In the genomic region with DNA sequence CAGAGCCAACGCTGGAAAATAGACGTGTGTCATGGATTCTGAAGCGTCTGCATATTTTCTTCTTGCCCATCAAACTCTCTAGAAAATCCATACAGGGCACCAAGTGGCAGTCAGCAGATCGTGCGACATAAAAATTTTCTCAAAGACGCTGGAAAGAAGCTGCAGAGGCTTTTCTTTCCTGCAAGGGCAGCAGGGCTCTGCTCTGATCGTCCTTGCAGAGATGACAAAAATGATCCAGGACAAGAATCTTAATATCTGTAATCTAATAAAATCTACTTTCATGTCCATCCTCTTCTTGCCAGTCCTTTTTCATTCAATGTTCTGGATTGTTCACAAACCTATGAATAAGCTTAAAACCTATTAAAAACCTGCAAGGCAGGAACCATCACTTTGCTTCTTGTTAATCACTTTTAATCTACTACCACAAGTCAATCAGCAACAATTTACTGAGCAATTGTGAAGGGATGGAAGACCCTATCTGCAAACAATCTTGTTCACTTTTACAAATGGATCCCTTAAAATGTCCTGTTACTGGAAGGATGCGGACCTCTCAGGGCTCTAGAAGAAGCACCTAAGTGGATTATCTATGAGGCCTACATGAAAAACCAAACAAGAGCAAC, we compare ENCODE assay signal across 17 cellular contexts.
DNase-seq lines count a peak whose midpoint lies in the region; ATAC-seq and TF ChIP-seq lines count a peak whose summit lies in the region.
"Had no signal": no experiment of that assay in that cellular context is flagged by ENCODE, and none has a peak within 500 bp of the region (broad histone marks: within the 10 kb centered on the region; RNA-seq: fewer than 3 reads in every experiment).

No MANE protein-coding gene starts in this region.

- H3K4me1 ChIP-seq in GM23338 (ENCODE audit: insufficient read depth) (peaks cover 42% of the 10 kb centered on the region), mesendoderm (ENCODE audit: control insufficient read depth, low read depth, low read length) (peaks cover 2% of the 10 kb centered on the region), smooth muscle cell (ENCODE audit: low read depth) (peaks cover 10% of the 10 kb centered on the region), tibial nerve (peaks cover 0 to 27% (median 0%) of the 10 kb centered on the region in 4 donors)
- H3K4me1 ChIP-seq in CD8-positive, alpha-beta memory T cell (ENCODE audit: insufficient read depth, low read length): no peaks in the 10 kb centered on the region

- no peak for TF ChIP-seq CTCF in GM23338 (conservative IDR thresholded peaks at IDR 0.05; ENCODE audit: low read depth in 2 of 2)
- TF ChIP-seq CTCF in WTC11 (IDR thresholded peaks at IDR 0.05): no peak
- TF ChIP-seq CTCF in smooth muscle cell (IDR thresholded peaks at IDR 0.05; ENCODE audit: borderline replicate concordance, insufficient read depth, poor library complexity, severe bottlenecking): no peak
- no peak for TF ChIP-seq CTCF in tibial nerve (IDR thresholded peaks at IDR 0.05)

- peaks cover 10% of the 10 kb centered on the region for H3K27me3 Mint-ChIP-seq in GM23338 (ENCODE audit: insufficient read depth, low read depth, poor library complexity)
- H3K27me3 Mint-ChIP-seq in WTC11 (ENCODE audit: low read depth): no peaks in the 10 kb centered on the region; the same call in 1 of the 2 replicates
- H3K27me3 Mint-ChIP-seq in CD8-positive, alpha-beta memory T cell: peaks cover 12 to 15% of the 10 kb centered on the region in 2 donors

- H4K8ac ChIP-seq in mesendoderm (ENCODE audit: low read depth, low read length): no peak overlapping the region

- H3K9ac ChIP-seq in mesendoderm (ENCODE audit: low read length) (peak overlapping the region; percentile 17), smooth muscle cell (ENCODE audit: low read depth) (no peak overlapping the region)

- H3K36me3 Mint-ChIP-seq in GM23338 (ENCODE audit: low read depth): peaks cover 7% of the 10 kb centered on the region; the same call in 2 of the 3 replicates
- peaks cover 21% of the 10 kb centered on the region for H3K36me3 Mint-ChIP-seq in WTC11
- H3K36me3 Mint-ChIP-seq in CD8-positive, alpha-beta memory T cell: no peaks in the 10 kb centered on the region
- H3K36me3 Mint-ChIP-seq: CD8-positive, alpha-beta T cell; stimulated activated memory B cell treated with anti-CD40 and anti-IgM and Interleukin-4, amounts not matched to agents 10 μg/mL and 1 μg/mL and 100 μg/mL, for 72 hours had no signal

- H3K56ac ChIP-seq in mesendoderm (ENCODE audit: low read length): peak overlapping the region; percentile 11

- H2BK120ac ChIP-seq in mesendoderm (ENCODE audit: low read depth, low read length): no peak overlapping the region

- H3K79me2 ChIP-seq in GM23338 (replicated peaks; ENCODE audit: insufficient read depth) (peaks cover 17% of the 10 kb centered on the region), mesendoderm (ENCODE audit: control insufficient read depth, insufficient read depth, low read length) (no peaks in the 10 kb centered on the region), smooth muscle cell (ENCODE audit: low read depth) (no peaks in the 10 kb centered on the region)

- POLR2A ChIA-PET in WTC11 (lab: Charles Lee): no interaction called here
- POLR2A ChIA-PET in CD8-positive, alpha-beta memory T cell (lab: Charles Lee): no interaction called here
- POLR2A ChIA-PET in HEK293T (lab: Yijun Ruan, JAX): no interaction called here

- no peak overlapping the region for H2BK15ac ChIP-seq in mesendoderm (replicated peaks; ENCODE audit: low read depth)

- no peaks in the 10 kb centered on the region for H3K79me1 ChIP-seq in mesendoderm (ENCODE audit: low read length)

- H2AFZ ChIP-seq in GM23338 (no peak overlapping the region), smooth muscle cell (ENCODE audit: low read depth) (no peak overlapping the region)

- CTCF ChIA-PET in WTC11 (lab: Charles Lee): interaction anchor here (1.0 to 4.4 kb wide), 3 partner anchors 11 to 125 kb away, joined by 4 to 22 read pairs (median 5); no protein-coding TSS in a partner anchor
- CTCF ChIA-PET in CD8-positive, alpha-beta memory T cell (lab: Charles Lee): no interaction called here
- CTCF ChIA-PET in HEK293T (lab: Yijun Ruan, JAX): interaction anchor here (0.6 to 2.2 kb wide), 2 partner anchors 125 to 361 kb away, joined by 3 to 7 read pairs; no protein-coding TSS in a partner anchor

- H3F3A ChIP-seq in GM23338 (replicated peaks; ENCODE audit: low read depth) (peaks cover 11% of the 10 kb centered on the region; the same call in 1 of the 2 replicates), smooth muscle cell (ENCODE audit: low read depth) (peaks cover 24% of the 10 kb centered on the region)

- H3K4me3 Mint-ChIP-seq in GM23338: no peak overlapping the region
- H3K4me3 Mint-ChIP-seq in WTC11: no peak overlapping the region
- H3K4me3 Mint-ChIP-seq in CD8-positive, alpha-beta memory T cell: no peak overlapping the region
- H3K4me3 Mint-ChIP-seq: activated CD8-positive, alpha-beta T cell treated with anti-CD3 and anti-CD28 coated beads for 36 hours; activated T-cell treated with anti-CD3 and anti-CD28 coated beads, Interleukin-2, amount 50 U/mL, for 24 hours; CD8-positive, alpha-beta T cell; stimulated activated memory B cell treated with anti-CD40 and anti-IgM and Interleukin-4, amounts not matched to agents 10 μg/mL and 1 μg/mL and 100 μg/mL, for 72 hours had no signal

- no peak for TF ChIP-seq EP300 in tibial nerve (IDR thresholded peaks at IDR 0.05)

- H4K20me1 ChIP-seq in GM23338 (replicated peaks; ENCODE audit: insufficient read depth): no peaks in the 10 kb centered on the region
- no peaks in the 10 kb centered on the region for H4K20me1 ChIP-seq in smooth muscle cell (ENCODE audit: low read depth)

- no CpG with 5 or more reads among the region's 8 CpGs for WGBS in mesendoderm (ENCODE audit: extremely low coverage, insufficient coverage, low lambda C conversion rate)
- 53% methylated on average over 8 of the region's 8 CpGs for WGBS in smooth muscle cell (ENCODE audit: low lambda C conversion rate)
- 53 to 63% methylated on average over 8 of the region's 8 CpGs for WGBS in tibial nerve, 2 donors

- H3K4me1 Mint-ChIP-seq in GM23338 (peaks cover 64% of the 10 kb centered on the region), WTC11 (peaks cover 87% of the 10 kb centered on the region)
- H3K4me1 Mint-ChIP-seq in CD8-positive, alpha-beta memory T cell: peaks cover 0 to 8% (median 2%) of the 10 kb centered on the region in 3 donors

- no peak overlapping the region for H4K5ac ChIP-seq in mesendoderm (ENCODE audit: low read length)

- H2BK5ac ChIP-seq in mesendoderm (ENCODE audit: low read length): peak overlapping the region; percentile 2

- peak overlapping the region; percentile 71 for H3K4ac ChIP-seq in mesendoderm (ENCODE audit: low read depth, low read length)

- peak overlapping the region; percentile 94 for H3K18ac ChIP-seq in mesendoderm (ENCODE audit: low read length)

- no peaks in the 10 kb centered on the region for H3K27me3 ChIP-seq in GM23338 (ENCODE audit: insufficient read depth)
- H3K27me3 ChIP-seq in mesendoderm (ENCODE audit: insufficient read depth, low read length, poor library complexity): no peaks in the 10 kb centered on the region
- no peaks in the 10 kb centered on the region for H3K27me3 ChIP-seq in smooth muscle cell (ENCODE audit: low read depth)
- H3K27me3 ChIP-seq in tibial nerve: no peaks in the 10 kb centered on the region
- no peaks in the 10 kb centered on the region for H3K27me3 ChIP-seq in CD8-positive, alpha-beta memory T cell (ENCODE audit: insufficient read depth, low read length, poor library complexity, severe bottlenecking)
- H3K27me3 ChIP-seq: testis had no signal

- H3K4me3 ChIP-seq in GM23338 (no peak overlapping the region), mesendoderm (ENCODE audit: low read length) (no peak overlapping the region), smooth muscle cell (no peak overlapping the region), tibial nerve (no peak overlapping the region)
- no peak overlapping the region for H3K4me3 ChIP-seq in CD8-positive, alpha-beta memory T cell (ENCODE audit: low read length)
- H3K4me3 ChIP-seq: K562, left ventricle myocardium inferior, mucosa of descending colon, testis had no signal

- H3K4me2 ChIP-seq in GM23338 (no peak overlapping the region), mesendoderm (ENCODE audit: low read length) (no peak overlapping the region), smooth muscle cell (peak overlapping the region; percentile 47)

- DNase-seq in GM23338 (ENCODE audit: low spot score) (no peak), WTC11 (ENCODE audit: low spot score) (no peak), mesendoderm (no peak), smooth muscle cell (lab: John Stamatoyannopoulos, UW; ENCODE audit: unreplicated experiment) (no peak), COLO829 (ENCODE audit: low spot score) (no peak), tibial nerve (ENCODE audit: low spot score in 2 of 2) (no peak), HEK293T (ENCODE audit: extremely low spot score) (no peak)
- no peak for DNase-seq in CD8-positive, alpha-beta memory T cell
- DNase-seq: NCI-H226 had no signal

- no peaks in the 10 kb centered on the region for H3K9me3 ChIP-seq in smooth muscle cell (replicated peaks; ENCODE audit: low read depth)
- H3K9me3 ChIP-seq in tibial nerve: no peaks in the 10 kb centered on the region
- H3K9me3 ChIP-seq in CD8-positive, alpha-beta memory T cell (ENCODE audit: low read length): no peaks in the 10 kb centered on the region
- H3K9me3 ChIP-seq: left ventricle myocardium inferior, mucosa of descending colon, testis had no signal

- H3K36me3 ChIP-seq in GM23338 (ENCODE audit: insufficient read depth) (no peaks in the 10 kb centered on the region; the same call in 1 of the 2 replicates), mesendoderm (ENCODE audit: control insufficient read depth, insufficient read depth, low read length) (no peaks in the 10 kb centered on the region), smooth muscle cell (ENCODE audit: low read depth) (no peaks in the 10 kb centered on the region), tibial nerve (no peaks in the 10 kb centered on the region)
- no peaks in the 10 kb centered on the region for H3K36me3 ChIP-seq in CD8-positive, alpha-beta memory T cell (ENCODE audit: insufficient read depth, low read length)
- H3K36me3 ChIP-seq: left ventricle myocardium inferior had no signal

- H2AK5ac ChIP-seq in mesendoderm (ENCODE audit: low read length): no peak overlapping the region

- TF ChIP-seq POLR2A in tibial nerve (IDR thresholded peaks at IDR 0.05): no peak

- H3K9me2 ChIP-seq in GM23338 (ENCODE audit: insufficient read depth): no peaks in the 10 kb centered on the region

- no peak overlapping the region for H3K23ac ChIP-seq in mesendoderm (ENCODE audit: low read length)

- peaks cover 2% of the 10 kb centered on the region; the same call in 1 of the 3 replicates for H3K9me3 Mint-ChIP-seq in GM23338
- peaks cover 9% of the 10 kb centered on the region for H3K9me3 Mint-ChIP-seq in WTC11
- H3K9me3 Mint-ChIP-seq in CD8-positive, alpha-beta memory T cell: no peaks in the 10 kb centered on the region
- H3K9me3 Mint-ChIP-seq: activated CD8-positive, alpha-beta T cell treated with anti-CD3 and anti-CD28 coated beads for 36 hours; activated T-cell treated with anti-CD3 and anti-CD28 coated beads, Interleukin-2, amount 50 U/mL, for 24 hours; CD8-positive, alpha-beta T cell; stimulated activated memory B cell treated with anti-CD40 and anti-IgM and Interleukin-4, amounts not matched to agents 10 μg/mL and 1 μg/mL and 100 μg/mL, for 72 hours had no signal

- H3K27ac Mint-ChIP-seq in GM23338: no peak overlapping the region; the same call in 1 of the 2 replicates
- peak overlapping the region; percentile 91 for H3K27ac Mint-ChIP-seq in WTC11
- no peak overlapping the region for H3K27ac Mint-ChIP-seq in CD8-positive, alpha-beta memory T cell
- H3K27ac Mint-ChIP-seq: activated CD8-positive, alpha-beta T cell treated with anti-CD3 and anti-CD28 coated beads for 36 hours; activated T-cell treated with anti-CD3 and anti-CD28 coated beads, Interleukin-2, amount 50 U/mL, for 24 hours; CD8-positive, alpha-beta T cell; stimulated activated memory B cell treated with anti-CD40 and anti-IgM and Interleukin-4, amounts not matched to agents 10 μg/mL and 1 μg/mL and 100 μg/mL, for 72 hours had no signal

- ATAC-seq in GM23338: no peak
- ATAC-seq in WTC11: no peak

- H3K27ac ChIP-seq in GM23338 (ENCODE audit: low read depth) (peak overlapping the region; percentile 29; the same call in 1 of the 2 replicates), mesendoderm (ENCODE audit: low read depth, low read length) (no peak overlapping the region), smooth muscle cell (ENCODE audit: low read depth) (peak overlapping the region; percentile 91), tibial nerve (no peak overlapping the region)
- no peak overlapping the region for H3K27ac ChIP-seq in CD8-positive, alpha-beta memory T cell (ENCODE audit: low read depth, low read length)
- H3K27ac ChIP-seq: left ventricle myocardium inferior, testis had no signal

Comparison
In these comparisons a context has a peak if more than half of its experiments do, and no peak if none do; other contexts are left out.
1. H3K27ac ChIP-seq: peak in GM23338 (single experiment) and smooth muscle cell (single experiment); none in mesendoderm (single experiment), tibial nerve (0 of 4) and CD8-positive, alpha-beta memory T cell (single experiment).